ENCODE assay signal across 23 cellular contexts in genomic region chr1:25914074-25914995, GRCh38. TPM values are rescaled to one million over a fixed set of nuclear protein-coding genes. Genes with fewer than 3 reads are reported as not detected.
DNase-seq lines count a peak whose midpoint lies in the region; ATAC-seq and TF ChIP-seq lines count a peak whose summit lies in the region.
"Had no signal": no experiment of that assay in that cellular context is flagged by ENCODE, and none has a peak within 500 bp of the region (broad histone marks: within the 10 kb centered on the region; RNA-seq: fewer than 3 reads in every experiment).

No MANE protein-coding gene starts in this region.

- H3K27ac Mint-ChIP-seq in chondrocyte (ENCODE audit: unreplicated experiment) (peak overlapping the region; percentile 8), T-helper 17 cell (no peak overlapping the region)
- H3K27ac Mint-ChIP-seq: activated CD8-positive, alpha-beta T cell treated with anti-CD3 and anti-CD28 coated beads for 36 hours; activated naive CD8-positive, alpha-beta T cell treated with anti-CD3 and anti-CD28 coated beads for 36 hours; activated T-cell treated with anti-CD3 and anti-CD28 coated beads, Interleukin-2, amount 50 U/mL, for 72 hours; endodermal cell; HFFc6; natural killer cell; stimulated activated naive CD8-positive, alpha-beta T cell treated with anti-CD3 and anti-CD28 coated beads, Interleukin-15, amount 100 ng/mL, for 72 hours had no signal

- no peak for TF ChIP-seq POLR2A in GM18505 (IDR thresholded peaks at IDR 0.05; ENCODE audit: borderline replicate concordance, extremely low read depth, insufficient read depth, insufficient read length)

- peaks cover 28% of the 10 kb centered on the region for H3K4me1 Mint-ChIP-seq in chondrocyte (ENCODE audit: low read depth)
- peaks cover 6% of the 10 kb centered on the region for H3K4me1 Mint-ChIP-seq in T-helper 17 cell

- peak; percentile 28 for DNase-seq in DMS 273 treated with DMSO at 0.1 percent for 48 hours (lab: John Stamatoyannopoulos, UW)
- DNase-seq in NCI-H1694 (lab: John Stamatoyannopoulos, UW), result peak; percentile 59
- DNase-seq in chondrocyte (ENCODE audit: low spot score), result no peak
- peak; percentile 63 for DNase-seq in myocyte (ENCODE audit: low read depth)
- no peak for DNase-seq in NCI-H82 treated with DMSO at 0.1 percent for 48 hours (lab: John Stamatoyannopoulos, UW; ENCODE audit: unreplicated experiment)
- no peak for DNase-seq in T-helper 17 cell
- DNase-seq: activated CD8-positive, alpha-beta T cell treated with anti-CD3 and anti-CD28 coated beads for 36 hours; activated naive CD8-positive, alpha-beta T cell treated with anti-CD3 and anti-CD28 coated beads for 36 hours; activated T-cell treated with anti-CD3 and anti-CD28 coated beads, Interleukin-2, amount 50 U/mL, for 72 hours; caudate nucleus; endodermal cell; HFFc6; left colon; natural killer cell; NCI-H2029; NCI-H510A treated with DMSO at 0.1 percent for 48 hours; Peyer's patch; psoas muscle; stimulated activated naive CD8-positive, alpha-beta T cell treated with anti-CD3 and anti-CD28 coated beads, Interleukin-15, amount 100 ng/mL, for 72 hours; SW 1271 had no signal

- H3K27me3 Mint-ChIP-seq in chondrocyte (ENCODE audit: low read depth) (no peaks in the 10 kb centered on the region), T-helper 17 cell (no peaks in the 10 kb centered on the region)
- H3K27me3 Mint-ChIP-seq: activated CD8-positive, alpha-beta T cell treated with anti-CD3 and anti-CD28 coated beads for 36 hours; activated naive CD8-positive, alpha-beta T cell treated with anti-CD3 and anti-CD28 coated beads for 36 hours; stimulated activated naive CD8-positive, alpha-beta T cell treated with anti-CD3 and anti-CD28 coated beads, Interleukin-15, amount 100 ng/mL, for 72 hours had no signal

- H3K4me3 Mint-ChIP-seq in chondrocyte (ENCODE audit: unreplicated experiment), result no peak overlapping the region
- no peak overlapping the region for H3K4me3 Mint-ChIP-seq in T-helper 17 cell
- H3K4me3 Mint-ChIP-seq: activated CD8-positive, alpha-beta T cell treated with anti-CD3 and anti-CD28 coated beads for 36 hours; activated naive CD8-positive, alpha-beta T cell treated with anti-CD3 and anti-CD28 coated beads for 36 hours; activated T-cell treated with anti-CD3 and anti-CD28 coated beads, Interleukin-2, amount 50 U/mL, for 72 hours; endodermal cell; HFFc6; natural killer cell; stimulated activated naive CD8-positive, alpha-beta T cell treated with anti-CD3 and anti-CD28 coated beads, Interleukin-15, amount 100 ng/mL, for 72 hours had no signal

- TF ChIP-seq CTCF in chondrocyte (IDR thresholded peaks at IDR 0.05), result no peak

- H3K9me3 ChIP-seq in T-helper 17 cell (ENCODE audit: control insufficient read depth, low read length, poor library complexity, severe bottlenecking), result no peaks in the 10 kb centered on the region
- H3K9me3 ChIP-seq: Peyer's patch, psoas muscle, vagina had no signal

- peaks cover 4% of the 10 kb centered on the region for H3K9me3 Mint-ChIP-seq in chondrocyte (ENCODE audit: low read depth)
- H3K9me3 Mint-ChIP-seq: activated CD8-positive, alpha-beta T cell treated with anti-CD3 and anti-CD28 coated beads for 36 hours; activated naive CD8-positive, alpha-beta T cell treated with anti-CD3 and anti-CD28 coated beads for 36 hours; activated T-cell treated with anti-CD3 and anti-CD28 coated beads, Interleukin-2, amount 50 U/mL, for 72 hours; endodermal cell; natural killer cell; stimulated activated naive CD8-positive, alpha-beta T cell treated with anti-CD3 and anti-CD28 coated beads, Interleukin-15, amount 100 ng/mL, for 72 hours had no signal

- H3K36me3 Mint-ChIP-seq in chondrocyte (ENCODE audit: low read depth) (no peaks in the 10 kb centered on the region), T-helper 17 cell (ENCODE audit: low read depth) (no peaks in the 10 kb centered on the region)
- H3K36me3 Mint-ChIP-seq: activated naive CD8-positive, alpha-beta T cell treated with anti-CD3 and anti-CD28 coated beads for 36 hours; natural killer cell had no signal

- ATAC-seq in GM18505 (IDR thresholded peaks at IDR 0.05; ENCODE audit: unreplicated experiment) (no peak), T-helper 17 cell (no peak), GM18870 (IDR thresholded peaks at IDR 0.05; ENCODE audit: unreplicated experiment) (no peak)
- ATAC-seq: activated CD8-positive, alpha-beta T cell treated with anti-CD3 and anti-CD28 coated beads for 36 hours; activated T-cell treated with anti-CD3 and anti-CD28 coated beads, Interleukin-2, amount 50 U/mL, for 72 hours; left colon; natural killer cell; psoas muscle; stimulated activated naive CD8-positive, alpha-beta T cell treated with anti-CD3 and anti-CD28 coated beads, Interleukin-15, amount 100 ng/mL, for 72 hours had no signal

RNA-seq across cellular contexts. Expression of gene STMN1, which starts 8.1 kb away (rescaled TPM):
- 111 to 156 TPM (median 152 TPM) in 3 replicates for total RNA-seq in chondrocyte
- total RNA-seq in myocyte, result 138 and 179 TPM in 2 replicates
- polyA plus RNA-seq in myocyte (2012), result 373 TPM
- 10 to 100 TPM in 1 of 2 donors, 1 to 10 TPM in 1; 9.3 to 13.8 TPM for total RNA-seq in T-helper 17 cell

RNA-seq across cellular contexts. Expression of gene PAQR7, which starts 38.8 kb away (rescaled TPM):
- total RNA-seq in chondrocyte (13.4 to 15.1 TPM (median 14.5 TPM) in 3 replicates), myocyte (6.3 and 9.8 TPM in 2 replicates), T-helper 17 cell (1 to 10 TPM; 1.4 to 2.6 TPM)
- polyA plus RNA-seq in myocyte (2012), result 21.8 TPM

RNA-seq across cellular contexts. Expression of gene AUNIP, which starts 55.1 kb away (rescaled TPM):
- 0.80 to 2.9 TPM (median 1.2 TPM) in 3 replicates for total RNA-seq in chondrocyte
- 0.70 and 2.3 TPM in 2 replicates for total RNA-seq in myocyte
- 0.90 TPM for polyA plus RNA-seq in myocyte (2012)
- under 1 TPM in 1 of 2 donors, not detected in 1; 0.31 TPM for total RNA-seq in T-helper 17 cell

Comparison
In these comparisons a context has a peak if more than half of its experiments do, and no peak if none do; other contexts are left out.
1. DNase-seq: peak in DMS 273 treated with DMSO at 0.1 percent for 48 hours (single experiment), NCI-H1694 (single experiment) and myocyte (single experiment); none in chondrocyte (single experiment), NCI-H82 treated with DMSO at 0.1 percent for 48 hours (single experiment) and T-helper 17 cell (0 of 3).